18 cellular contexts compared by ENCODE assay signal in genomic region chrX:132004728-132005127, GRCh38. TPM values are rescaled to one million over a fixed set of nuclear protein-coding genes. Genes with fewer than 3 reads are reported as not detected.
A peak's percentile ranks its signal among the peaks of the same experiment; 100 is the strongest.
DNase-seq lines count a peak whose midpoint lies in the region; ATAC-seq and TF ChIP-seq lines count a peak whose summit lies in the region.
"Had no signal": no experiment of that assay in that cellular context is flagged by ENCODE, and none has a peak within 500 bp of the region (broad histone marks: within the 10 kb centered on the region; RNA-seq: fewer than 3 reads in every experiment).

No MANE protein-coding gene starts in this region.

- H3K79me2 ChIP-seq in hepatocyte, result no peaks in the 10 kb centered on the region
- no peaks in the 10 kb centered on the region for H3K79me2 ChIP-seq in SK-N-SH (ENCODE audit: insufficient read depth)

- H2AFZ ChIP-seq in hepatocyte, result no peak overlapping the region
- no peak overlapping the region for H2AFZ ChIP-seq in SK-N-SH (ENCODE audit: low read depth)

- H3K4me3 Mint-ChIP-seq in activated T-helper 17 cell treated with anti-CD3 and anti-CD28 coated beads, Interleukin-2, amount 50 U/mL, for 72 hours, result no peak overlapping the region
- H3K4me3 Mint-ChIP-seq: activated naive CD4-positive, alpha-beta T cell treated with anti-CD3 and anti-CD28 coated beads, Interleukin-2, amount 10 ng/mL, durations not matched to agents 7 days and 5 days; natural killer cell treated with Interleukin-12 subunit alpha and Interleukin-12 subunit beta and Interleukin-15 and Interleukin-18, amount 100 ng/mL, for 72 hours had no signal

- no peaks in the 10 kb centered on the region for H4K20me1 ChIP-seq in hepatocyte (ENCODE audit: insufficient read depth, poor library complexity, severe bottlenecking)
- H4K20me1 ChIP-seq in SK-N-SH (ENCODE audit: insufficient read depth), result no peaks in the 10 kb centered on the region

- no peaks in the 10 kb centered on the region for H3K36me3 ChIP-seq in hepatocyte (replicated peaks; ENCODE audit: insufficient read depth, low read depth)
- H3K36me3 ChIP-seq in SK-N-SH (replicated peaks in 1 of 2; ENCODE audit: control insufficient read depth in 1 of 2, insufficient read depth in 2 of 2, low read length in 1 of 2), result no peaks in the 10 kb centered on the region
- H3K36me3 ChIP-seq: vagina had no signal

- no peaks in the 10 kb centered on the region for H3K27me3 Mint-ChIP-seq in activated T-helper 17 cell treated with anti-CD3 and anti-CD28 coated beads, Interleukin-2, amount 50 U/mL, for 72 hours
- H3K27me3 Mint-ChIP-seq: activated naive CD4-positive, alpha-beta T cell treated with anti-CD3 and anti-CD28 coated beads, Interleukin-2, amount 10 ng/mL, durations not matched to agents 7 days and 5 days had no signal

- H3K9me3 ChIP-seq in hepatocyte (ENCODE audit: low read depth) (no peaks in the 10 kb centered on the region), SK-N-SH (no peaks in the 10 kb centered on the region)
- H3K9me3 ChIP-seq: Caco-2, vagina had no signal

- H3K4me1 ChIP-seq in hepatocyte (ENCODE audit: insufficient read depth), result no peaks in the 10 kb centered on the region
- H3K4me1 ChIP-seq in SK-N-SH (ENCODE audit: control insufficient read depth in 1 of 2, insufficient read depth in 2 of 2, low read depth in 1 of 2, low read length in 1 of 2), result no peaks in the 10 kb centered on the region
- H3K4me1 ChIP-seq: Caco-2, vagina had no signal

- POLR2A ChIA-PET in SK-N-SH (lab: Yijun Ruan, JAX), result no interaction called here

- no peaks in the 10 kb centered on the region for H3K36me3 Mint-ChIP-seq in activated T-helper 17 cell treated with anti-CD3 and anti-CD28 coated beads, Interleukin-2, amount 50 U/mL, for 72 hours (ENCODE audit: low read depth)
- H3K36me3 Mint-ChIP-seq: activated naive CD4-positive, alpha-beta T cell treated with anti-CD3 and anti-CD28 coated beads, Interleukin-2, amount 10 ng/mL, durations not matched to agents 7 days and 5 days; natural killer cell treated with Interleukin-12 subunit alpha and Interleukin-12 subunit beta and Interleukin-15 and Interleukin-18, amount 100 ng/mL, for 72 hours had no signal

- no peak for TF ChIP-seq RAD21 in SK-N-SH (IDR thresholded peaks at IDR 0.05; ENCODE audit: low read length)

- H3K9ac ChIP-seq in SK-N-SH, result no peak overlapping the region

- CTCF ChIA-PET in SK-N-SH (lab: Yijun Ruan, JAX), result no interaction called here

- H3K27me3 ChIP-seq in hepatocyte (no peaks in the 10 kb centered on the region), SK-N-SH (ENCODE audit: insufficient read depth) (no peaks in the 10 kb centered on the region)
- H3K27me3 ChIP-seq: vagina had no signal

- DNase-seq in ELF-1 (ENCODE audit: low read depth, low spot score), result peak; percentile 33
- DNase-seq in MV-4-11 (lab: John Stamatoyannopoulos, UW), result peak; percentile 51
- no peak for DNase-seq in hepatocyte (ENCODE audit: low spot score)
- DNase-seq in activated CD8-positive, alpha-beta memory T cell treated with anti-CD3 and anti-CD28 coated beads, Interleukin-2, amount 50 U/mL, for 4 hours, result no peak
- no peak for DNase-seq in SK-N-SH
- DNase-seq in globus pallidus (ENCODE audit: low spot score), result no peak
- DNase-seq: activated CD4-positive, alpha-beta T cell treated with anti-CD3 and anti-CD28 coated beads for 1 hour; activated naive CD4-positive, alpha-beta T cell treated with anti-CD3 and anti-CD28 coated beads, Interleukin-2, amount 10 ng/mL, durations not matched to agents 7 days and 5 days; foreskin fibroblast; IMR-90; NCI-H146; NCI-H510A treated with DMSO at 0.1 percent for 48 hours; PC-3 had no signal

- 51% methylated on average over 4 of the region's 4 CpGs for WGBS in hepatocyte (ENCODE audit: low lambda C conversion rate, missing lambda C conversion rate)
- WGBS in SK-N-SH (ENCODE audit: low lambda C conversion rate), result 25% methylated on average over 4 of the region's 4 CpGs

- H3K27ac ChIP-seq in hepatocyte, result peak overlapping the region; percentile 42
- no peak overlapping the region for H3K27ac ChIP-seq in SK-N-SH (ENCODE audit: low read depth in 2 of 2, low read length in 1 of 2)
- H3K27ac ChIP-seq: vagina had no signal

- no peaks in the 10 kb centered on the region for H3F3A ChIP-seq in SK-N-SH (replicated peaks; ENCODE audit: insufficient read depth)

- H3K4me2 ChIP-seq in hepatocyte (no peak overlapping the region), SK-N-SH (no peak overlapping the region)

- peak; percentile 55 for ATAC-seq in activated T-helper 17 cell treated with anti-CD3 and anti-CD28 coated beads, Interleukin-2, amount 50 U/mL, for 72 hours (replicated peaks)
- no peak for ATAC-seq in GM18517 (IDR thresholded peaks at IDR 0.05; ENCODE audit: unreplicated experiment)
- ATAC-seq: natural killer cell treated with Interleukin-12 subunit alpha and Interleukin-12 subunit beta and Interleukin-15 and Interleukin-18, amount 100 ng/mL, for 72 hours; PC-3 had no signal

- H3K27ac Mint-ChIP-seq in activated T-helper 17 cell treated with anti-CD3 and anti-CD28 coated beads, Interleukin-2, amount 50 U/mL, for 72 hours, result no peak overlapping the region
- H3K27ac Mint-ChIP-seq: activated naive CD4-positive, alpha-beta T cell treated with anti-CD3 and anti-CD28 coated beads, Interleukin-2, amount 10 ng/mL, durations not matched to agents 7 days and 5 days; natural killer cell treated with Interleukin-12 subunit alpha and Interleukin-12 subunit beta and Interleukin-15 and Interleukin-18, amount 100 ng/mL, for 72 hours had no signal

- H3K4me3 ChIP-seq in hepatocyte (no peak overlapping the region), SK-N-SH (ENCODE audit: low read depth in 2 of 2, low read length in 1 of 2) (no peak overlapping the region)
- H3K4me3 ChIP-seq: vagina had no signal

- H3K9me2 ChIP-seq in hepatocyte (replicated peaks; ENCODE audit: insufficient read depth), result no peaks in the 10 kb centered on the region
- H3K9me2 ChIP-seq in SK-N-SH, result no peaks in the 10 kb centered on the region

- peaks cover 4% of the 10 kb centered on the region for H3K9me3 Mint-ChIP-seq in activated T-helper 17 cell treated with anti-CD3 and anti-CD28 coated beads, Interleukin-2, amount 50 U/mL, for 72 hours
- H3K9me3 Mint-ChIP-seq: activated naive CD4-positive, alpha-beta T cell treated with anti-CD3 and anti-CD28 coated beads, Interleukin-2, amount 10 ng/mL, durations not matched to agents 7 days and 5 days; natural killer cell treated with Interleukin-12 subunit alpha and Interleukin-12 subunit beta and Interleukin-15 and Interleukin-18, amount 100 ng/mL, for 72 hours had no signal

- no peak for TF ChIP-seq CTCF in hepatocyte (IDR thresholded peaks at IDR 0.05; ENCODE audit: poor library complexity)
- no peak for TF ChIP-seq CTCF in SK-N-SH (IDR thresholded peaks at IDR 0.05)

- no peak for TF ChIP-seq EP300 in SK-N-SH (IDR thresholded peaks at IDR 0.05; ENCODE audit: borderline replicate concordance in 1 of 2, low read depth in 1 of 2, low read length in 1 of 2)

- H3K4me1 Mint-ChIP-seq in activated T-helper 17 cell treated with anti-CD3 and anti-CD28 coated beads, Interleukin-2, amount 50 U/mL, for 72 hours, result peaks cover 19% of the 10 kb centered on the region

TF ChIP-seq in SK-N-SH, 30 proteins besides CTCF, POLR2A, EP300 and RAD21 (continues in another document):
- TF ChIP-seq FOXM1 (IDR thresholded peaks at IDR 0.05; ENCODE audit: low read depth) (no peak), ELF1 (IDR thresholded peaks at IDR 0.05) (no peak), TCF12 (IDR thresholded peaks at IDR 0.05) (no peak), NFIC (IDR thresholded peaks at IDR 0.05; ENCODE audit: borderline replicate concordance) (no peak), REST (IDR thresholded peaks at IDR 0.05; ENCODE audit: low read depth, low read length) (no peak), IRF3 (IDR thresholded peaks at IDR 0.05; ENCODE audit: low read depth, low read length) (no peak), POLR2AphosphoS5 (IDR thresholded peaks at IDR 0.05; ENCODE audit: low read depth, low read length) (no peak), CHD2 (IDR thresholded peaks at IDR 0.05; ENCODE audit: low read length, partially characterized antibody) (no peak)

RNA-seq across cellular contexts. Expression of gene STK26, which starts 18.4 kb away (rescaled TPM):
- 10 to 100 TPM; 43.1 to 43.4 TPM for total RNA-seq in activated T-helper 17 cell treated with anti-CD3 and anti-CD28 coated beads, Interleukin-2, amount 50 U/mL, for 72 hours
- 43.3 and 48.0 TPM in 2 replicates for total RNA-seq in hepatocyte
- polyA plus RNA-seq in hepatocyte (25.2 and 29.3 TPM in 2 replicates), SK-N-SH (2012; rRNA removed) (3.5 and 4.4 TPM in 2 replicates)
- 5.6 and 6.5 TPM in 2 replicates for polyA plus RNA-seq in SK-N-SH (2012; cell fraction: cytosol; rRNA removed)
- 1.6 and 3.8 TPM in 2 replicates for polyA plus RNA-seq in SK-N-SH (2012; cell fraction: nucleus; rRNA removed)

Comparison
In these comparisons a context has a peak if more than half of its experiments do, and no peak if none do; other contexts are left out.
1. DNase-seq: peak in ELF-1 (single experiment) and MV-4-11 (single experiment); none in hepatocyte (single experiment), activated CD8-positive, alpha-beta memory T cell treated with anti-CD3 and anti-CD28 coated beads, Interleukin-2, amount 50 U/mL, for 4 hours (single experiment), SK-N-SH (single experiment) and globus pallidus (single experiment).